Comparison of ENCODE assay signal across 1 cellular context in genomic region chr3:129383292-129383860, GRCh38.
TF ChIP-seq lines count a peak whose summit lies in the region.

No MANE protein-coding gene starts in this region.

TF ChIP-seq in K562, 482 proteins besides CTCF, POLR2A, EP300 and RAD21 (continued from another document):
- no peak for TF ChIP-seq MNT (conservative IDR thresholded peaks at IDR 0.05)
- no peak for TF ChIP-seq ARNT (IDR thresholded peaks at IDR 0.05)
- TF ChIP-seq CTBP1 (IDR thresholded peaks at IDR 0.05; ENCODE audit: borderline replicate concordance) = 0 out of 2 replicates have a peak, but pooled peaks have one; percentile 24
- TF ChIP-seq ZNF785 (CRISPR knock-in tag; IDR thresholded peaks at IDR 0.05) = no peak
- TF ChIP-seq SIRT6 (IDR thresholded peaks at IDR 0.05; ENCODE audit: low read depth, low read length) = no peak
- no peak for TF ChIP-seq HNRNPL (IDR thresholded peaks at IDR 0.05; ENCODE audit: low read depth, low read length)
- TF ChIP-seq, protein P1, sequence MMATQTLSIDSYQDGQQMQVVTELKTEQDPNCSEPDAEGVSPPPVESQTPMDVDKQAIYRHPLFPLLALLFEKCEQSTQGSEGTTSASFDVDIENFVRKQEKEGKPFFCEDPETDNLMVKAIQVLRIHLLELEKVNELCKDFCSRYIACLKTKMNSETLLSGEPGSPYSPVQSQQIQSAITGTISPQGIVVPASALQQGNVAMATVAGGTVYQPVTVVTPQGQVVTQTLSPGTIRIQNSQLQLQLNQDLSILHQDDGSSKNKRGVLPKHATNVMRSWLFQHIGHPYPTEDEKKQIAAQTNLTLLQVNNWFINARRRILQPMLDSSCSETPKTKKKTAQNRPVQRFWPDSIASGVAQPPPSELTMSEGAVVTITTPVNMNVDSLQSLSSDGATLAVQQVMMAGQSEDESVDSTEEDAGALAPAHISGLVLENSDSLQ (IDR thresholded peaks at IDR 0.05) = peak; percentile 10; the same call in 1 of the 2 replicates
- TF ChIP-seq SMC3 (conservative IDR thresholded peaks at IDR 0.05; ENCODE audit: insufficient read depth, low read depth, low read length) = peak; percentile 77
- 0 out of 2 replicates have a peak, but pooled peaks have one; percentile 37 for TF ChIP-seq ZBTB7A (IDR thresholded peaks at IDR 0.05; ENCODE audit: borderline replicate concordance, control insufficient read depth, low read depth, low read length)
- TF ChIP-seq ZNF717 (CRISPR knock-in tag; IDR thresholded peaks at IDR 0.05) = no peak
- TF ChIP-seq MAZ (CRISPR knock-in tag; conservative IDR thresholded peaks at IDR 0.05 in 1 of 2, IDR thresholded peaks at IDR 0.05 in 1 of 2) = 0 out of 4 replicates have a peak, but pooled peaks of 1 of the 2 experiments have one; percentile 21
- TF ChIP-seq, protein P2, sequence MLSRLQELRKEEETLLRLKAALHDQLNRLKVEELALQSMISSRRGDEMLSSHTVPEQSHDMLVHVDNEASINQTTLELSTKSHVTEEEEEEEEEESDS (CRISPR knock-in tag; IDR thresholded peaks at IDR 0.05) = no peak
- TF ChIP-seq SRF (CRISPR knock-in tag; IDR thresholded peaks at IDR 0.05) = peak in 1 of 2 experiments; percentile 26; a peak in 1 of 4 replicates
- TF ChIP-seq STAG1 (CRISPR knock-in tag; IDR thresholded peaks at IDR 0.05; ENCODE audit: borderline replicate concordance) = peak; percentile 82
